In the genomic region with DNA sequence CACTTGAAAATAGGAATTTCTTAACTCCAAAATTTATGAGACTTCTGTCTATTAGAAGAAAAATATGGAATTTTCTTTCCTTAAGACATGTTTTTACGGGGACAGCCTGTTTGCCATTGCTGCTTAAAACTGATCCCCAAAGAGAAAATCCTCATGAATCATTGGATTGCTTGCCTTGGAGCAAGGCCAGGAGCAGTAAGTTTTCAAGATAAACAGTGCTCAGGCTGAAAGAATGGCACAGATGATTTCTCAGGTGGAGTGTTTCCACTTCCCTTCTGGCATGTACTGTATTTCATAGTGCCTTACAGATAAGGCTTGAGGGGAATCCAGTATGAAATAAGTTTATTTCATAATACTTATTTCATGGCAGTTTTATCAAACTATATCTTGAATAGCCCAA, we compare ENCODE assay signal across 1 cellular context.
A peak's percentile ranks its signal among the peaks of the same experiment; 100 is the strongest.
TF ChIP-seq lines count a peak whose summit lies in the region.

No MANE protein-coding gene starts in this region.

TF ChIP-seq in HEK293, 187 proteins besides CTCF, POLR2A, EP300 and RAD21 (continued from another document):
- TF ChIP-seq, protein P1, sequence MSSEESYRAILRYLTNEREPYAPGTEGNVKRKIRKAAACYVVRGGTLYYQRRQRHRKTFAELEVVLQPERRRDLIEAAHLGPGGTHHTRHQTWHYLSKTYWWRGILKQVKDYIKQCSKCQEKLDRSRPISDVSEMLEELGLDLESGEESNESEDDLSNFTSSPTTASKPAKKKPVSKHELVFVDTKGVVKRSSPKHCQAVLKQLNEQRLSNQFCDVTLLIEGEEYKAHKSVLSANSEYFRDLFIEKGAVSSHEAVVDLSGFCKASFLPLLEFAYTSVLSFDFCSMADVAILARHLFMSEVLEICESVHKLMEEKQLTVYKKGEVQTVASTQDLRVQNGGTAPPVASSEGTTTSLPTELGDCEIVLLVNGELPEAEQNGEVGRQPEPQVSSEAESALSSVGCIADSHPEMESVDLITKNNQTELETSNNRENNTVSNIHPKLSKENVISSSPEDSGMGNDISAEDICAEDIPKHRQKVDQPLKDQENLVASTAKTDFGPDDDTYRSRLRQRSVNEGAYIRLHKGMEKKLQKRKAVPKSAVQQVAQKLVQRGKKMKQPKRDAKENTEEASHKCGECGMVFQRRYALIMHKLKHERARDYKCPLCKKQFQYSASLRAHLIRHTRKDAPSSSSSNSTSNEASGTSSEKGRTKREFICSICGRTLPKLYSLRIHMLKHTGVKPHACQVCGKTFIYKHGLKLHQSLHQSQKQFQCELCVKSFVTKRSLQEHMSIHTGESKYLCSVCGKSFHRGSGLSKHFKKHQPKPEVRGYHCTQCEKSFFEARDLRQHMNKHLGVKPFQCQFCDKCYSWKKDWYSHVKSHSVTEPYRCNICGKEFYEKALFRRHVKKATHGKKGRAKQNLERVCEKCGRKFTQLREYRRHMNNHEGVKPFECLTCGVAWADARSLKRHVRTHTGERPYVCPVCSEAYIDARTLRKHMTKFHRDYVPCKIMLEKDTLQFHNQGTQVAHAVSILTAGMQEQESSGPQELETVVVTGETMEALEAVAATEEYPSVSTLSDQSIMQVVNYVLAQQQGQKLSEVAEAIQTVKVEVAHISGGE (tag by site-specific recombination; conservative IDR thresholded peaks at IDR 0.05; ENCODE audit: low read depth), result no peak
- no peak for TF ChIP-seq ZNF223 (tag by site-specific recombination; IDR thresholded peaks at IDR 0.05)
- TF ChIP-seq ZNF521 (tag by site-specific recombination; IDR thresholded peaks at IDR 0.05), result no peak
- TF ChIP-seq ZNF335 (tag by site-specific recombination; conservative IDR thresholded peaks at IDR 0.05), result no peak
- TF ChIP-seq PRDM6 (tag by site-specific recombination; IDR thresholded peaks at IDR 0.05), result peak; percentile 72
